13 cellular contexts compared by ENCODE assay signal in the genomic region with DNA sequence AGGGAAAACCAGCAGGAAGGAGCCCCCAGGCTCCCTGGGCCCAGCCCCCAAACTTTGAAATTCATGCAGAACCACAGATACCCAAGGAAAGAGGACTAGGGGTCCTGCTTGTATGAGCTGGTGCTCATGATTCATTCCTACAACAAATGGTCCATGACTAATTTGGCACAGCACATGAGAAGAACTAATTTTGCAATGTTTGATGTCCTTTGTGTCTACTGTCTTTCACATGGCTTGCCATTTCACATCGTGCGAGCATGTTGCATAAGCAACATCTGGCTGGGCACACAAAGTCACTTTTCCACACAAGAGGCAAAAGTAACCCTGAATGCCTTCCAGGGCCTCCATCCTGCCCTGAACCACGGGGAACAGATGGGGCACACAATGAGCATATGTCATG.
DNase-seq lines count a peak whose midpoint lies in the region; ATAC-seq, FAIRE-seq and TF ChIP-seq lines count a peak whose summit lies in the region.
"Had no signal": no experiment of that assay in that cellular context is flagged by ENCODE, and none has a peak within 500 bp of the region (broad histone marks: within the 10 kb centered on the region; RNA-seq: fewer than 3 reads in every experiment).

No MANE protein-coding gene starts in this region.

- no peak overlapping the region for H3K27ac Mint-ChIP-seq in activated CD8-positive, alpha-beta T cell treated with anti-CD3 and anti-CD28 coated beads for 36 hours
- H3K27ac Mint-ChIP-seq: dendritic cell treated with granulocyte-macrophage colony-stimulating factor and Interleukin-4, amounts not matched to agents 40 ng/mL and 50 ng/mL, for 4 days; type B pancreatic cell had no signal

- H3K4me3 Mint-ChIP-seq in activated CD8-positive, alpha-beta T cell treated with anti-CD3 and anti-CD28 coated beads for 36 hours = no peak overlapping the region
- H3K4me3 Mint-ChIP-seq: dendritic cell treated with granulocyte-macrophage colony-stimulating factor and Interleukin-4, amounts not matched to agents 40 ng/mL and 50 ng/mL, for 4 days; type B pancreatic cell had no signal

- H3K9ac ChIP-seq in colonic mucosa (ENCODE audit: low read depth in 2 of 2, low read length in 2 of 2) = no peak overlapping the region
- no peak overlapping the region for H3K9ac ChIP-seq in keratinocyte (ENCODE audit: control insufficient read depth, extremely low read depth, insufficient read depth, low read length)

- H3K27me3 ChIP-seq in colonic mucosa = no peaks in the 10 kb centered on the region
- no peaks in the 10 kb centered on the region for H3K27me3 ChIP-seq in keratinocyte (ENCODE audit: control insufficient read depth, extremely low read depth, insufficient read depth, low read length)
- H3K27me3 ChIP-seq in dorsolateral prefrontal cortex = no peaks in the 10 kb centered on the region

- intact Hi-C loops in colonic mucosa (cut with DNase I) = no loop called here
- intact Hi-C loops in activated CD8-positive, alpha-beta T cell treated with anti-CD3 and anti-CD28 coated beads for 36 hours (cut with micrococcal nuclease) = no loop called here
- intact Hi-C loops in dorsolateral prefrontal cortex (cut with DNase I) = no loop called here

- H3K4me3 ChIP-seq in colonic mucosa (no peak overlapping the region), keratinocyte (ENCODE audit: control insufficient read depth in 2 of 3, extremely low read depth in 1 of 3, insufficient read depth in 2 of 3, low read depth in 1 of 3, low read length in 3 of 3) (no peak overlapping the region), dorsolateral prefrontal cortex (no peak overlapping the region)

- H3K36me3 Mint-ChIP-seq in activated CD8-positive, alpha-beta T cell treated with anti-CD3 and anti-CD28 coated beads for 36 hours (ENCODE audit: low read depth) = no peaks in the 10 kb centered on the region
- H3K36me3 Mint-ChIP-seq: type B pancreatic cell had no signal

- POLR2A ChIA-PET in activated CD8-positive, alpha-beta T cell treated with anti-CD3 and anti-CD28 coated beads for 36 hours (lab: Charles Lee) = no interaction called here

- dilution Hi-C loops in keratinocyte (cut with MboI; ENCODE audit: extremely low pct_ligation_motif_present, low sequenced_read_pairs) = no loop called here

- H2AFZ ChIP-seq in keratinocyte (ENCODE audit: control insufficient read depth, low read length) = no peak overlapping the region

- peak; percentile 45 for DNase-seq in CD1c-positive myeloid dendritic cell (ENCODE audit: extremely low spot score)
- peak; percentile 94 for DNase-seq in NCI-H1694 (lab: John Stamatoyannopoulos, UW)
- DNase-seq in colonic mucosa = peak; percentile 23
- DNase-seq in keratinocyte (ENCODE audit: low read depth, low spot score) = peak; percentile 9
- DNase-seq in activated CD8-positive, alpha-beta T cell treated with anti-CD3 and anti-CD28 coated beads for 36 hours = no peak
- no peak for DNase-seq in dorsolateral prefrontal cortex
- DNase-seq in occipital lobe (lab: John Stamatoyannopoulos, UW) = no peak
- DNase-seq: activated CD4-positive, alpha-beta T cell treated with anti-CD3 and anti-CD28 coated beads for 48 hours; activated naive CD4-positive, alpha-beta T cell treated with Interleukin-2 at 50 U/mL for 16 hours; NCI-H2227 treated with DMSO at 0.1 percent for 48 hours had no signal

- CTCF ChIA-PET in activated CD8-positive, alpha-beta T cell treated with anti-CD3 and anti-CD28 coated beads for 36 hours (lab: Charles Lee) = no interaction called here

- H3K4me2 ChIP-seq in keratinocyte (ENCODE audit: control insufficient read depth, extremely low read depth, insufficient read depth, low read depth, low read length) = no peak overlapping the region

- H3K36me3 ChIP-seq in colonic mucosa (no peaks in the 10 kb centered on the region), keratinocyte (ENCODE audit: control insufficient read depth in 2 of 2, extremely low read depth in 1 of 2, insufficient read depth in 2 of 2, low read length in 2 of 2) (no peaks in the 10 kb centered on the region)

- no peaks in the 10 kb centered on the region for H3K27me3 Mint-ChIP-seq in activated CD8-positive, alpha-beta T cell treated with anti-CD3 and anti-CD28 coated beads for 36 hours
- H3K27me3 Mint-ChIP-seq: dendritic cell treated with granulocyte-macrophage colony-stimulating factor and Interleukin-4, amounts not matched to agents 40 ng/mL and 50 ng/mL, for 4 days; type B pancreatic cell had no signal

- H3K27ac ChIP-seq in colonic mucosa = no peak overlapping the region
- no peak overlapping the region for H3K27ac ChIP-seq in keratinocyte (ENCODE audit: control insufficient read depth, insufficient read depth, low read length)
- peak overlapping the region in 1 of 59 donors; percentile 15 for H3K27ac ChIP-seq in dorsolateral prefrontal cortex

- TF ChIP-seq CTCF in colonic mucosa (IDR thresholded peaks at IDR 0.05) (no peak), keratinocyte (optimal IDR thresholded peaks at IDR 0.05 in 1 of 3, IDR thresholded peaks at IDR 0.05 in 1 of 3, conservative IDR thresholded peaks at IDR 0.05 in 1 of 3; ENCODE audit: extremely low read depth in 1 of 3, insufficient read depth in 2 of 3, low read length in 3 of 3) (no peak), dorsolateral prefrontal cortex (IDR thresholded peaks at IDR 0.05 in 54 of 56, conservative IDR thresholded peaks at IDR 0.05 in 2 of 56; ENCODE audit: low read depth in 1 of 56, partially characterized antibody in 56 of 56) (peak in 2 of 56 donors; percentile 14 to 21)
- TF ChIP-seq CTCF in activated CD8-positive, alpha-beta T cell treated with anti-CD3 and anti-CD28 coated beads for 36 hours (IDR thresholded peaks at IDR 0.05) = no peak

- FAIRE-seq in keratinocyte (lab: Jason Lieb, UNC) = peak; percentile 29

- no peak for ATAC-seq in activated CD8-positive, alpha-beta T cell treated with anti-CD3 and anti-CD28 coated beads for 36 hours
- no peak for ATAC-seq in SK-N-SH treated with all-trans-retinoic acid at 6 μM for 48 hours

- H3K4me1 ChIP-seq in colonic mucosa (no peaks in the 10 kb centered on the region), keratinocyte (ENCODE audit: control insufficient read depth, extremely low read depth, insufficient read depth, low read length) (peaks cover 7% of the 10 kb centered on the region)

- H3K79me2 ChIP-seq in keratinocyte (ENCODE audit: control insufficient read depth, insufficient read depth, low read length) = no peaks in the 10 kb centered on the region

- H3K9me3 Mint-ChIP-seq in activated CD8-positive, alpha-beta T cell treated with anti-CD3 and anti-CD28 coated beads for 36 hours = no peaks in the 10 kb centered on the region
- H3K9me3 Mint-ChIP-seq: dendritic cell treated with granulocyte-macrophage colony-stimulating factor and Interleukin-4, amounts not matched to agents 40 ng/mL and 50 ng/mL, for 4 days had no signal

- H3K9me1 ChIP-seq in keratinocyte (ENCODE audit: control insufficient read depth, extremely low read depth, insufficient read depth, low read length) = no peaks in the 10 kb centered on the region

- no peaks in the 10 kb centered on the region for H3K9me3 ChIP-seq in colonic mucosa
- no peaks in the 10 kb centered on the region for H3K9me3 ChIP-seq in keratinocyte (ENCODE audit: control insufficient read depth, low read depth, low read length)

- no peaks in the 10 kb centered on the region for H4K20me1 ChIP-seq in keratinocyte (ENCODE audit: control insufficient read depth, extremely low read depth, insufficient read depth, low read length)

- no peaks in the 10 kb centered on the region for H3K4me1 Mint-ChIP-seq in activated CD8-positive, alpha-beta T cell treated with anti-CD3 and anti-CD28 coated beads for 36 hours (ENCODE audit: low read depth)

TF ChIP-seq in SK-N-SH treated with all-trans-retinoic acid at 6 μM for 48 hours, 23 proteins besides CTCF, POLR2A, EP300 and RAD21 (continues in another document):
- TF ChIP-seq, protein P1, sequence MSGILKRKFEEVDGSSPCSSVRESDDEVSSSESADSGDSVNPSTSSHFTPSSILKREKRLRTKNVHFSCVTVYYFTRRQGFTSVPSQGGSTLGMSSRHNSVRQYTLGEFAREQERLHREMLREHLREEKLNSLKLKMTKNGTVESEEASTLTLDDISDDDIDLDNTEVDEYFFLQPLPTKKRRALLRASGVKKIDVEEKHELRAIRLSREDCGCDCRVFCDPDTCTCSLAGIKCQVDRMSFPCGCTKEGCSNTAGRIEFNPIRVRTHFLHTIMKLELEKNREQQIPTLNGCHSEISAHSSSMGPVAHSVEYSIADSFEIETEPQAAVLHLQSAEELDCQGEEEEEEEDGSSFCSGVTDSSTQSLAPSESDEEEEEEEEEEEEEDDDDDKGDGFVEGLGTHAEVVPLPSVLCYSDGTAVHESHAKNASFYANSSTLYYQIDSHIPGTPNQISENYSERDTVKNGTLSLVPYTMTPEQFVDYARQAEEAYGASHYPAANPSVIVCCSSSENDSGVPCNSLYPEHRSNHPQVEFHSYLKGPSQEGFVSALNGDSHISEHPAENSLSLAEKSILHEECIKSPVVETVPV (CRISPR knock-in tag; IDR thresholded peaks at IDR 0.05) = no peak
- TF ChIP-seq ZNF565 (CRISPR knock-in tag; conservative IDR thresholded peaks at IDR 0.05; ENCODE audit: low read depth) (no peak), PPARA (CRISPR knock-in tag; IDR thresholded peaks at IDR 0.05; ENCODE audit: borderline replicate concordance) (no peak), TSHZ2 (CRISPR knock-in tag; IDR thresholded peaks at IDR 0.05) (no peak), ZFP30 (CRISPR knock-in tag; IDR thresholded peaks at IDR 0.05) (no peak), OSR1 (CRISPR knock-in tag; IDR thresholded peaks at IDR 0.05) (no peak), ESRRG (CRISPR knock-in tag; IDR thresholded peaks at IDR 0.05) (no peak)

Comparison
In these comparisons a context has a peak if more than half of its experiments do, and no peak if none do; other contexts are left out.
1. DNase-seq: peak in CD1c-positive myeloid dendritic cell (single experiment), NCI-H1694 (single experiment), colonic mucosa (single experiment) and keratinocyte (single experiment); none in activated CD8-positive, alpha-beta T cell treated with anti-CD3 and anti-CD28 coated beads for 36 hours (single experiment), dorsolateral prefrontal cortex (0 of 10) and occipital lobe (single experiment).